In the genomic region with DNA sequence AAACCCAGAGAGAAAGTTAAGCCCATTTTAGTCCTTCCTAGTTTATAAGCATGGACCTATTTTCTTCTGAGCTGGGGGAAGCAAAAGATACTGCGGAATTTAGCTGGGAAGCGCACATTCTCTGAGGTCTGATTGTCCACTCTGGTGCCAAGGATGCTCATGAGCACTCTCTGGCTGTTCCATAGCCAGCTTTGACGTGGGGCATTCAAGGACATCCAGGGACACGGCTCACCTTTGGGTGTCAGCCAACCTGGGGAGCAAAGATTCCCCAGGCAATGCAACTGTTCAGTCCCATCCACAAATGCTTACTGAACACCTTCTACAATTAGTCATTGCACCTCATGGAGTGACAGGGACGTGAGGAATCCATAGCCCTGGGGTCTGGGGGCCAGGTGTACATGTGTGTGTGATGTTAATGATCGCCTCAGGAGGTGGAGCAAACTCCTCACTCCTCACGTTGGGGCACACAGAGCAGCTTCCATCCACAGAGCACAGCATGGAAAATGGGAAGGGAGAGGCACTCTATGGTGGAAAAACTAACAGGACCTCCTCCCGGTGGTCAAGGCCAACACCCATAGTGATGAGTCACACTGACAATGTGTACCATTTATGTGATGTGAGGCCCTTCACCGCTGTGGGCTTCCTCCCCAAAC, we compare ENCODE assay signal across 1 cellular context.
TF ChIP-seq lines count a peak whose summit lies in the region.

No MANE protein-coding gene starts in this region.

TF ChIP-seq in HepG2, 621 proteins besides CTCF, POLR2A, EP300 and RAD21 (continued from another document):
- TF ChIP-seq, protein P1, sequence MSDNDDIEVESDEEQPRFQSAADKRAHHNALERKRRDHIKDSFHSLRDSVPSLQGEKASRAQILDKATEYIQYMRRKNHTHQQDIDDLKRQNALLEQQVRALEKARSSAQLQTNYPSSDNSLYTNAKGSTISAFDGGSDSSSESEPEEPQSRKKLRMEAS (IDR thresholded peaks at IDR 0.05), result 0 out of 2 replicates have a peak, but pooled peaks have one; percentile 27
- TF ChIP-seq ZNF24 (IDR thresholded peaks at IDR 0.05), result no peak
- no peak for TF ChIP-seq RORA (CRISPR knock-in tag; IDR thresholded peaks at IDR 0.05)
- no peak for TF ChIP-seq ZNF331 (CRISPR knock-in tag; IDR thresholded peaks at IDR 0.05)
- TF ChIP-seq RFX3 (CRISPR knock-in tag; IDR thresholded peaks at IDR 0.05), result no peak
- TF ChIP-seq, protein P2, sequence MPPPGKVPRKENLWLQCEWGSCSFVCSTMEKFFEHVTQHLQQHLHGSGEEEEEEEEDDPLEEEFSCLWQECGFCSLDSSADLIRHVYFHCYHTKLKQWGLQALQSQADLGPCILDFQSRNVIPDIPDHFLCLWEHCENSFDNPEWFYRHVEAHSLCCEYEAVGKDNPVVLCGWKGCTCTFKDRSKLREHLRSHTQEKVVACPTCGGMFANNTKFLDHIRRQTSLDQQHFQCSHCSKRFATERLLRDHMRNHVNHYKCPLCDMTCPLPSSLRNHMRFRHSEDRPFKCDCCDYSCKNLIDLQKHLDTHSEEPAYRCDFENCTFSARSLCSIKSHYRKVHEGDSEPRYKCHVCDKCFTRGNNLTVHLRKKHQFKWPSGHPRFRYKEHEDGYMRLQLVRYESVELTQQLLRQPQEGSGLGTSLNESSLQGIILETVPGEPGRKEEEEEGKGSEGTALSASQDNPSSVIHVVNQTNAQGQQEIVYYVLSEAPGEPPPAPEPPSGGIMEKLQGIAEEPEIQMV (CRISPR knock-in tag; IDR thresholded peaks at IDR 0.05; ENCODE audit: low read depth), result no peak
- TF ChIP-seq NONO (IDR thresholded peaks at IDR 0.05), result no peak
- TF ChIP-seq NONO (CRISPR knock-in tag; conservative IDR thresholded peaks at IDR 0.05), result no peak
- TF ChIP-seq, protein P3, sequence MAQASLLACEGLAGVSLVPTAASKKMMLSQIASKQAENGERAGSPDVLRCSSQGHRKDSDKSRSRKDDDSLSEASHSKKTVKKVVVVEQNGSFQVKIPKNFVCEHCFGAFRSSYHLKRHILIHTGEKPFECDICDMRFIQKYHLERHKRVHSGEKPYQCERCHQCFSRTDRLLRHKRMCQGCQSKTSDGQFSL (CRISPR knock-in tag; IDR thresholded peaks at IDR 0.05), result no peak
- no peak for TF ChIP-seq FOXA1 (IDR thresholded peaks at IDR 0.05)
- peak; percentile 34; the same call in 1 of the 2 replicates for TF ChIP-seq FOXA1 (CRISPR knock-in tag; IDR thresholded peaks at IDR 0.05)
- TF ChIP-seq, protein P4, sequence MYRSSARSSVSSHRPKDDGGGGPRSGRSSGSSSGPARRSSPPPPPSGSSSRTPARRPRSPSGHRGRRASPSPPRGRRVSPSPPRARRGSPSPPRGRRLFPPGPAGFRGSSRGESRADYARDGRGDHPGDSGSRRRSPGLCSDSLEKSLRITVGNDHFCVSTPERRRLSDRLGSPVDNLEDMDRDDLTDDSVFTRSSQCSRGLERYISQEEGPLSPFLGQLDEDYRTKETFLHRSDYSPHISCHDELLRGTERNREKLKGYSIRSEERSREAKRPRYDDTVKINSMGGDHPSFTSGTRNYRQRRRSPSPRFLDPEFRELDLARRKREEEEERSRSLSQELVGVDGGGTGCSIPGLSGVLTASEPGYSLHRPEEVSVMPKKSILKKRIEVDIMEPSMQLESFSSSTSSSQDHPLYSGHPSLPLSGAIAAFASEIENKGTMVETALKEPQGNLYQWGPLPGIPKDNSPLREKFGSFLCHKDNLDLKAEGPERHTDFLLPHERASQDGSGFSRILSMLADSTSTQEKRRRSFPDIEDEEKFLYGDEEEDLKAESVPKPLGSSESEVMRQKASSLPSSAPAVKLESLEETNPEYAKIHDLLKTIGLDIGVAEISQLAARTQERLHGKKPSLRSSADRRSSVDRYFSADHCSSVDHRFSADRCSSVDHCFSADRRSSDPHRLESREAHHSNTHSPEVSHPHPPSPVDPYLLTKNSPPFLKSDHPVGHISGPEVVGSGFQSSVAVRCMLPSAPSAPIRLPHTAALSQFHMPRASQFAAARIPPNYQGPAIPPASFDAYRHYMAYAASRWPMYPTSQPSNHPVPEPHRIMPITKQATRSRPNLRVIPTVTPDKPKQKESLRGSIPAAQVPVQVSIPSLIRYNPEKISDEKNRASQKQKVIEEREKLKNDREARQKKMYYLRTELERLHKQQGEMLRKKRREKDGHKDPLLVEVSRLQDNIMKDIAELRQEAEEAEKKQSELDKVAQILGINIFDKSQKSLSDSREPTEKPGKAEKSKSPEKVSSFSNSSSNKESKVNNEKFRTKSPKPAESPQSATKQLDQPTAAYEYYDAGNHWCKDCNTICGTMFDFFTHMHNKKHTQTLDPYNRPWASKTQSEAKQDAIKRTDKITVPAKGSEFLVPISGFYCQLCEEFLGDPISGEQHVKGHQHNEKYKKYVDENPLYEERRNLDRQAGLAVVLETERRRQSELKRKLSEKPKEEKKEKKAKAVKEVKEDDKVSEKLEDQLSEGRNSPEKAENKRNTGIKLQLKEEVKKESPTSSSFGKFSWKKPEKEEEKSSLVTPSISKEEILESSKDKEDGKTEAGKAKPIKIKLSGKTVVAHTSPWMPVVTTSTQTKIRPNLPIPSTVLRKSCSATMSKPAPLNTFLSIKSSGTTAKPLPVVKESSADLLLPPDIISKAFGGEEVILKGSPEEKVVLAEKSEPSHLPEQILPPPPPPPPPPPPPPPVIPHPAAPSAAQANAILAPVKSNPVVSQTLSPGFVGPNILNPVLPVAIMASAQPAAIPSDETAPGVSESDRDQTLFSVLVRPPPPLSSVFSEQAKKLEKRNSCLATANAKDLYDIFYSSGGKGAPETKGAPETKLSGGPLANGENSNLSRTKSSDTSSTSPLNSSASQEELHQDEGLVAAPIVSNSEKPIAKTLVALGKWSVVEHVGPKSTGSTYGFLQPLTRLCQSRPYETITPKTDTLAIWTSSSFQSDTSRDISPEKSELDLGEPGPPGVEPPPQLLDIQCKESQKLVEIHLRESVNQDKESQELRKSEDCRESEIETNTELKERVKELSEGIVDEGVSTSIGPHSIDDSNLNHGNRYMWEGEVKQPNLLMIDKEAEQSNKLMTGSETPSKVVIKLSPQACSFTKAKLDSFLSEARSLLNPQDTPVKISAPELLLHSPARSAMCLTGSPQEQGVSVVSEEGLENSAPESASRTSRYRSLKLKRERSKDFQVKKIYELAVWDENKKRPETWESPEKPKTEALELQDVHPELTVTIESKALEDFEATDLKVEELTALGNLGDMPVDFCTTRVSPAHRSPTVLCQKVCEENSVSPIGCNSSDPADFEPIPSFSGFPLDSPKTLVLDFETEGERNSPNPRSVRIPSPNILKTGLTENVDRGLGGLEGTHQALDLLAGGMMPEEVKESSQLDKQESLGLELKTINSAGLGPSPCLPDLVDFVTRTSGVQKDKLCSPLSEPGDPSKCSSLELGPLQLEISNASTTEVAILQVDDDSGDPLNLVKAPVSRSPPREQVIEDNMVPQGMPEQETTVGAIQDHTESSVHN (CRISPR knock-in tag; IDR thresholded peaks at IDR 0.05), result no peak
- TF ChIP-seq MBD4 (IDR thresholded peaks at IDR 0.05; ENCODE audit: borderline replicate concordance, low read length), result no peak
- no peak for TF ChIP-seq RAD51 (IDR thresholded peaks at IDR 0.05; ENCODE audit: borderline replicate concordance)
- TF ChIP-seq, protein P5, sequence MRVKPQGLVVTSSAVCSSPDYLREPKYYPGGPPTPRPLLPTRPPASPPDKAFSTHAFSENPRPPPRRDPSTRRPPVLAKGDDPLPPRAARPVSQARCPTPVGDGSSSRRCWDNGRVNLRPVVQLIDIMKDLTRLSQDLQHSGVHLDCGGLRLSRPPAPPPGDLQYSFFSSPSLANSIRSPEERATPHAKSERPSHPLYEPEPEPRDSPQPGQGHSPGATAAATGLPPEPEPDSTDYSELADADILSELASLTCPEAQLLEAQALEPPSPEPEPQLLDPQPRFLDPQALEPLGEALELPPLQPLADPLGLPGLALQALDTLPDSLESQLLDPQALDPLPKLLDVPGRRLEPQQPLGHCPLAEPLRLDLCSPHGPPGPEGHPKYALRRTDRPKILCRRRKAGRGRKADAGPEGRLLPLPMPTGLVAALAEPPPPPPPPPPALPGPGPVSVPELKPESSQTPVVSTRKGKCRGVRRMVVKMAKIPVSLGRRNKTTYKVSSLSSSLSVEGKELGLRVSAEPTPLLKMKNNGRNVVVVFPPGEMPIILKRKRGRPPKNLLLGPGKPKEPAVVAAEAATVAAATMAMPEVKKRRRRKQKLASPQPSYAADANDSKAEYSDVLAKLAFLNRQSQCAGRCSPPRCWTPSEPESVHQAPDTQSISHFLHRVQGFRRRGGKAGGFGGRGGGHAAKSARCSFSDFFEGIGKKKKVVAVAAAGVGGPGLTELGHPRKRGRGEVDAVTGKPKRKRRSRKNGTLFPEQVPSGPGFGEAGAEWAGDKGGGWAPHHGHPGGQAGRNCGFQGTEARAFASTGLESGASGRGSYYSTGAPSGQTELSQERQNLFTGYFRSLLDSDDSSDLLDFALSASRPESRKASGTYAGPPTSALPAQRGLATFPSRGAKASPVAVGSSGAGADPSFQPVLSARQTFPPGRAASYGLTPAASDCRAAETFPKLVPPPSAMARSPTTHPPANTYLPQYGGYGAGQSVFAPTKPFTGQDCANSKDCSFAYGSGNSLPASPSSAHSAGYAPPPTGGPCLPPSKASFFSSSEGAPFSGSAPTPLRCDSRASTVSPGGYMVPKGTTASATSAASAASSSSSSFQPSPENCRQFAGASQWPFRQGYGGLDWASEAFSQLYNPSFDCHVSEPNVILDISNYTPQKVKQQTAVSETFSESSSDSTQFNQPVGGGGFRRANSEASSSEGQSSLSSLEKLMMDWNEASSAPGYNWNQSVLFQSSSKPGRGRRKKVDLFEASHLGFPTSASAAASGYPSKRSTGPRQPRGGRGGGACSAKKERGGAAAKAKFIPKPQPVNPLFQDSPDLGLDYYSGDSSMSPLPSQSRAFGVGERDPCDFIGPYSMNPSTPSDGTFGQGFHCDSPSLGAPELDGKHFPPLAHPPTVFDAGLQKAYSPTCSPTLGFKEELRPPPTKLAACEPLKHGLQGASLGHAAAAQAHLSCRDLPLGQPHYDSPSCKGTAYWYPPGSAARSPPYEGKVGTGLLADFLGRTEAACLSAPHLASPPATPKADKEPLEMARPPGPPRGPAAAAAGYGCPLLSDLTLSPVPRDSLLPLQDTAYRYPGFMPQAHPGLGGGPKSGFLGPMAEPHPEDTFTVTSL (CRISPR knock-in tag; IDR thresholded peaks at IDR 0.05; ENCODE audit: borderline replicate concordance), result peak; percentile 77
- TF ChIP-seq CEBPG (CRISPR knock-in tag; IDR thresholded peaks at IDR 0.05), result no peak
- no peak for TF ChIP-seq HIVEP1 (CRISPR knock-in tag; IDR thresholded peaks at IDR 0.05)
- TF ChIP-seq, protein P6, sequence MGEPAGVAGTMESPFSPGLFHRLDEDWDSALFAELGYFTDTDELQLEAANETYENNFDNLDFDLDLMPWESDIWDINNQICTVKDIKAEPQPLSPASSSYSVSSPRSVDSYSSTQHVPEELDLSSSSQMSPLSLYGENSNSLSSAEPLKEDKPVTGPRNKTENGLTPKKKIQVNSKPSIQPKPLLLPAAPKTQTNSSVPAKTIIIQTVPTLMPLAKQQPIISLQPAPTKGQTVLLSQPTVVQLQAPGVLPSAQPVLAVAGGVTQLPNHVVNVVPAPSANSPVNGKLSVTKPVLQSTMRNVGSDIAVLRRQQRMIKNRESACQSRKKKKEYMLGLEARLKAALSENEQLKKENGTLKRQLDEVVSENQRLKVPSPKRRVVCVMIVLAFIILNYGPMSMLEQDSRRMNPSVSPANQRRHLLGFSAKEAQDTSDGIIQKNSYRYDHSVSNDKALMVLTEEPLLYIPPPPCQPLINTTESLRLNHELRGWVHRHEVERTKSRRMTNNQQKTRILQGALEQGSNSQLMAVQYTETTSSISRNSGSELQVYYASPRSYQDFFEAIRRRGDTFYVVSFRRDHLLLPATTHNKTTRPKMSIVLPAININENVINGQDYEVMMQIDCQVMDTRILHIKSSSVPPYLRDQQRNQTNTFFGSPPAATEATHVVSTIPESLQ (CRISPR knock-in tag; conservative IDR thresholded peaks at IDR 0.05), result no peak
- no peak for TF ChIP-seq ZNF672 (CRISPR knock-in tag; IDR thresholded peaks at IDR 0.05)
- no peak for TF ChIP-seq STAT5B (CRISPR knock-in tag; IDR thresholded peaks at IDR 0.05)
- TF ChIP-seq KLF11 (CRISPR knock-in tag; IDR thresholded peaks at IDR 0.05), result no peak
- TF ChIP-seq ZNF563 (CRISPR knock-in tag; IDR thresholded peaks at IDR 0.05), result no peak
- no peak for TF ChIP-seq ZNF773 (CRISPR knock-in tag; IDR thresholded peaks at IDR 0.05; ENCODE audit: borderline replicate concordance)
- no peak for TF ChIP-seq RBM39 (IDR thresholded peaks at IDR 0.05; ENCODE audit: low read depth, low read length, poor library complexity, severe bottlenecking)
- TF ChIP-seq KDM1A (CRISPR knock-in tag; IDR thresholded peaks at IDR 0.05), result no peak
- TF ChIP-seq SP1 (IDR thresholded peaks at IDR 0.05), result no peak
- TF ChIP-seq SP1 (CRISPR knock-in tag; IDR thresholded peaks at IDR 0.05), result no peak
- TF ChIP-seq PCBP1 (IDR thresholded peaks at IDR 0.05; ENCODE audit: borderline replicate concordance, low read depth, low read length), result no peak
- no peak for TF ChIP-seq ZNF749 (CRISPR knock-in tag; IDR thresholded peaks at IDR 0.05; ENCODE audit: borderline replicate concordance)
TF ChIP-seq in HepG2: peak in this region for 62.
